13 cellular contexts compared by ENCODE assay signal in genomic region chr1:8679411-8679800, GRCh38.
A peak's percentile ranks its signal among the peaks of the same experiment; 100 is the strongest.
DNase-seq lines count a peak whose midpoint lies in the region; ATAC-seq and TF ChIP-seq lines count a peak whose summit lies in the region.
"Had no signal": no experiment of that assay in that cellular context is flagged by ENCODE, and none has a peak within 500 bp of the region (broad histone marks: within the 10 kb centered on the region; RNA-seq: fewer than 3 reads in every experiment).

No MANE protein-coding gene starts in this region.

- H3K27ac ChIP-seq in cardiac muscle cell, result peak overlapping the region; percentile 83
- H3K27ac ChIP-seq in right atrium auricular region, result no peak overlapping the region
- H3K27ac ChIP-seq in hepatocyte, result peak overlapping the region; percentile 64
- no peak overlapping the region for H3K27ac ChIP-seq in upper lobe of right lung
- H3K27ac ChIP-seq: HL-60, vagina had no signal

- H3K4me1 ChIP-seq in cardiac muscle cell (ENCODE audit: low read depth), result peaks cover 56% of the 10 kb centered on the region
- H3K4me1 ChIP-seq in right atrium auricular region, result peaks cover 0 to 25% of the 10 kb centered on the region in 2 donors
- peaks cover 35% of the 10 kb centered on the region for H3K4me1 ChIP-seq in hepatocyte (ENCODE audit: insufficient read depth)
- peaks cover 17% of the 10 kb centered on the region for H3K4me1 ChIP-seq in upper lobe of right lung

- peak overlapping the region; percentile 78 for H3K4me2 ChIP-seq in hepatocyte

- 58% methylated on average over 2 of the region's 2 CpGs for WGBS in hepatocyte (ENCODE audit: low lambda C conversion rate, missing lambda C conversion rate)

- peak in 1 of 2 donors; percentile 65 for DNase-seq in cardiac muscle cell (ENCODE audit: low read depth in 1 of 2, low spot score in 1 of 2)
- DNase-seq in right atrium auricular region (ENCODE audit: low spot score), result no peak
- no peak for DNase-seq in activated CD8-positive, alpha-beta T cell treated with anti-CD3 and anti-CD28 coated beads, Interleukin-2, amount 10 ng/mL, durations not matched to agents 7 days and 5 days
- DNase-seq in hepatocyte (ENCODE audit: low spot score), result no peak
- no peak for DNase-seq in upper lobe of right lung
- no peak for DNase-seq in MG63
- DNase-seq: AML-193; immature natural killer cell; naive thymus-derived CD4-positive, alpha-beta T cell had no signal

- H3K4me3 ChIP-seq in cardiac muscle cell, result no peak overlapping the region
- H3K4me3 ChIP-seq in right atrium auricular region, result no peak overlapping the region
- H3K4me3 ChIP-seq in hepatocyte, result no peak overlapping the region
- H3K4me3 ChIP-seq in upper lobe of right lung, result no peak overlapping the region
- no peak overlapping the region for H3K4me3 ChIP-seq in MG63
- H3K4me3 ChIP-seq: vagina had no signal

- H3K36me3 Mint-ChIP-seq in activated CD8-positive, alpha-beta T cell treated with anti-CD3 and anti-CD28 coated beads, Interleukin-2, amount 10 ng/mL, durations not matched to agents 7 days and 5 days (ENCODE audit: low read depth), result peaks cover 4% of the 10 kb centered on the region
- H3K36me3 Mint-ChIP-seq: immature natural killer cell had no signal

- ATAC-seq in activated CD8-positive, alpha-beta T cell treated with anti-CD3 and anti-CD28 coated beads, Interleukin-2, amount 10 ng/mL, durations not matched to agents 7 days and 5 days, result peak; percentile 66
- peak; percentile 36 for ATAC-seq in upper lobe of right lung
- ATAC-seq in GM19455 (IDR thresholded peaks at IDR 0.05; ENCODE audit: unreplicated experiment), result no peak
- no peak for ATAC-seq in HG02759 (IDR thresholded peaks at IDR 0.05; ENCODE audit: unreplicated experiment)
- ATAC-seq: naive thymus-derived CD4-positive, alpha-beta T cell had no signal

- H3K9me3 ChIP-seq in cardiac muscle cell (ENCODE audit: low read depth), result no peaks in the 10 kb centered on the region
- H3K9me3 ChIP-seq in right atrium auricular region, result no peaks in the 10 kb centered on the region
- no peaks in the 10 kb centered on the region for H3K9me3 ChIP-seq in hepatocyte (ENCODE audit: low read depth)
- H3K9me3 ChIP-seq in upper lobe of right lung, result no peaks in the 10 kb centered on the region
- no peaks in the 10 kb centered on the region for H3K9me3 ChIP-seq in MG63
- H3K9me3 ChIP-seq: vagina had no signal

- no peaks in the 10 kb centered on the region for H3K9me3 Mint-ChIP-seq in activated CD8-positive, alpha-beta T cell treated with anti-CD3 and anti-CD28 coated beads, Interleukin-2, amount 10 ng/mL, durations not matched to agents 7 days and 5 days (ENCODE audit: insufficient read depth)
- H3K9me3 Mint-ChIP-seq: immature natural killer cell; naive thymus-derived CD4-positive, alpha-beta T cell had no signal

- H2AFZ ChIP-seq in hepatocyte, result no peak overlapping the region

- H3K27me3 ChIP-seq in cardiac muscle cell, result no peaks in the 10 kb centered on the region
- H3K27me3 ChIP-seq in right atrium auricular region, result no peaks in the 10 kb centered on the region
- H3K27me3 ChIP-seq in hepatocyte, result no peaks in the 10 kb centered on the region
- H3K27me3 ChIP-seq in upper lobe of right lung, result no peaks in the 10 kb centered on the region
- H3K27me3 ChIP-seq in MG63, result no peaks in the 10 kb centered on the region
- H3K27me3 ChIP-seq: vagina had no signal

- CTCF ChIA-PET in activated CD8-positive, alpha-beta T cell treated with anti-CD3 and anti-CD28 coated beads, Interleukin-2, amount 10 ng/mL, durations not matched to agents 7 days and 5 days (lab: Charles Lee), result interaction anchor here (0.8 to 2.6 kb wide), 6 partner anchors 8 to 195 kb away, joined by 3 to 10 read pairs (median 6); no protein-coding TSS in a partner anchor

- no peak overlapping the region for H3K4me3 Mint-ChIP-seq in activated CD8-positive, alpha-beta T cell treated with anti-CD3 and anti-CD28 coated beads, Interleukin-2, amount 10 ng/mL, durations not matched to agents 7 days and 5 days
- H3K4me3 Mint-ChIP-seq: immature natural killer cell; naive thymus-derived CD4-positive, alpha-beta T cell had no signal

- no peaks in the 10 kb centered on the region for H3K36me3 ChIP-seq in cardiac muscle cell
- H3K36me3 ChIP-seq in right atrium auricular region, result no peaks in the 10 kb centered on the region
- no peaks in the 10 kb centered on the region for H3K36me3 ChIP-seq in hepatocyte (replicated peaks; ENCODE audit: insufficient read depth, low read depth)
- no peaks in the 10 kb centered on the region for H3K36me3 ChIP-seq in upper lobe of right lung
- H3K36me3 ChIP-seq in MG63, result no peaks in the 10 kb centered on the region
- H3K36me3 ChIP-seq: vagina had no signal

- peaks cover 100% of the 10 kb centered on the region for H3K79me2 ChIP-seq in hepatocyte

- no peak for TF ChIP-seq CTCF in cardiac muscle cell (IDR thresholded peaks at IDR 0.05; ENCODE audit: low read depth, low read length)
- TF ChIP-seq CTCF in right atrium auricular region (IDR thresholded peaks at IDR 0.05), result no peak
- TF ChIP-seq CTCF in hepatocyte (IDR thresholded peaks at IDR 0.05; ENCODE audit: poor library complexity), result no peak
- TF ChIP-seq CTCF in upper lobe of right lung (IDR thresholded peaks at IDR 0.05), result no peak

- no peaks in the 10 kb centered on the region for H3K27me3 Mint-ChIP-seq in activated CD8-positive, alpha-beta T cell treated with anti-CD3 and anti-CD28 coated beads, Interleukin-2, amount 10 ng/mL, durations not matched to agents 7 days and 5 days (ENCODE audit: low read depth)
- H3K27me3 Mint-ChIP-seq: naive thymus-derived CD4-positive, alpha-beta T cell had no signal

- H3K9me2 ChIP-seq in hepatocyte (replicated peaks; ENCODE audit: insufficient read depth), result no peaks in the 10 kb centered on the region

- H3K4me1 Mint-ChIP-seq in activated CD8-positive, alpha-beta T cell treated with anti-CD3 and anti-CD28 coated beads, Interleukin-2, amount 10 ng/mL, durations not matched to agents 7 days and 5 days (ENCODE audit: low read depth), result peaks cover 18% of the 10 kb centered on the region

- POLR2A ChIA-PET in activated CD8-positive, alpha-beta T cell treated with anti-CD3 and anti-CD28 coated beads, Interleukin-2, amount 10 ng/mL, durations not matched to agents 7 days and 5 days (lab: Charles Lee), result no interaction called here

- no peak overlapping the region for H3K27ac Mint-ChIP-seq in activated CD8-positive, alpha-beta T cell treated with anti-CD3 and anti-CD28 coated beads, Interleukin-2, amount 10 ng/mL, durations not matched to agents 7 days and 5 days
- H3K27ac Mint-ChIP-seq: immature natural killer cell; naive thymus-derived CD4-positive, alpha-beta T cell had no signal

- H4K20me1 ChIP-seq in hepatocyte (ENCODE audit: insufficient read depth, poor library complexity, severe bottlenecking), result peaks cover 24% of the 10 kb centered on the region

- intact Hi-C loops in upper lobe of right lung (cut with DNase I), result no loop called here

Comparison
In these comparisons a context has a peak if more than half of its experiments do, and no peak if none do; other contexts are left out.
1. H3K27ac ChIP-seq: peak in cardiac muscle cell (single experiment) and hepatocyte (single experiment); none in right atrium auricular region (0 of 2) and upper lobe of right lung (single experiment).
2. ATAC-seq: peak in activated CD8-positive, alpha-beta T cell treated with anti-CD3 and anti-CD28 coated beads, Interleukin-2, amount 10 ng/mL, durations not matched to agents 7 days and 5 days (single experiment) and upper lobe of right lung (single experiment); none in GM19455 (single experiment) and HG02759 (single experiment).